ENCODE assay signal across 1 cellular context in the genomic region with DNA sequence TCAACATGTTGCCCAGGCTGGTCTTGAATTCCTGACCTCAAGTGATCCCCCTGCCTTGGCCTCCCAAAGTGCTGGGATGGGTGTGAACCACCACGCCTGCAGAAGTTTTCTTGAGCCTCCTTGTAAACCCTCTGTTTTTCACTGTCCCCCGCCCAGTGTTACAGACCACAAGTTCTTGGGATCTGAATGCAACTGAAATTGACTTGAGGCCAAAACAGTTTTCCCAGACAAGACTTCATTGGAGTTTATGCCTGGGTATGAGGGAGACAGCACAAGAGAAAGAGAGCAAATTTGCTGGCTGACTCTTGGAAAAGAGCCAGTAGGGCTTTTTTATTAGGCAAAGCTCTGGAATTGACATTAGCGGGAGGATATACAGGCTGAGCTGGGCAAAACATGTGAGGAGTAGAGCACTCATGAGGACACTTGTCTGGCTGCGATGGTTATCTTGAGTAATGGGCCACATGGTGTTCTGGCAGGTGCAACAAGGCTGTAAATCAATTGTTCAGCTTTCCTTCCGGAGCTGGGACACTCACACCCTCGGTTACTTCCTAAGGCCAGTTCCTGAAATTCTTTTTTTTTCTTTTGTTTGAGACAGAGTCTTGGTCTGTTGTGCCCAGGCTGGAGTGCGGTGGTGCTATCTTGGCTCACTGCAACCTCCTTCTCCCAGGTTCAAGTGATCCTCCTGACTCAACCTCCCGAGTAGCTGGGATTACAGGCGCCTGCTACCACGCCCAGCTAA.
TF ChIP-seq lines count a peak whose summit lies in the region.

No MANE protein-coding gene starts in this region.

TF ChIP-seq in HEK293, 187 proteins besides CTCF, POLR2A, EP300 and RAD21 (continued from another document and continues in another):
- peak; percentile 99 for TF ChIP-seq ZBTB17 (tag by site-specific recombination; IDR thresholded peaks at IDR 0.05)
- no peak for TF ChIP-seq ZNF266 (tag by site-specific recombination; IDR thresholded peaks at IDR 0.05; ENCODE audit: low read depth)
- no peak for TF ChIP-seq ZNF354C (tag by site-specific recombination; IDR thresholded peaks at IDR 0.05; ENCODE audit: borderline replicate concordance, low read depth)
- TF ChIP-seq ZNF529 (tag by site-specific recombination; IDR thresholded peaks at IDR 0.05; ENCODE audit: insufficient replicate concordance): no peak
- TF ChIP-seq ZSCAN23 (tag by site-specific recombination; IDR thresholded peaks at IDR 0.05): peak; percentile 72; the same call in 1 of the 2 replicates
- TF ChIP-seq GFI1B (tag by site-specific recombination; IDR thresholded peaks at IDR 0.05): no peak
- TF ChIP-seq ZNF585B (tag by site-specific recombination; IDR thresholded peaks at IDR 0.05): no peak
- no peak for TF ChIP-seq ZNF416 (tag by site-specific recombination; IDR thresholded peaks at IDR 0.05)
- peak; percentile 59; the same call in 1 of the 2 replicates for TF ChIP-seq ZNF76 (tag by site-specific recombination; IDR thresholded peaks at IDR 0.05; ENCODE audit: borderline replicate concordance, low read depth)
- TF ChIP-seq EGR2 (tag by site-specific recombination; IDR thresholded peaks at IDR 0.05; ENCODE audit: low read depth): no peak
- TF ChIP-seq ZNF776 (tag by site-specific recombination; IDR thresholded peaks at IDR 0.05; ENCODE audit: borderline replicate concordance): no peak
- 0 out of 2 replicates have a peak, but pooled peaks have one; percentile 52 for TF ChIP-seq ZBTB1 (tag by site-specific recombination; IDR thresholded peaks at IDR 0.05)
- TF ChIP-seq TRIM28 (IDR thresholded peaks at IDR 0.05; ENCODE audit: borderline replicate concordance, low read length): peak; percentile 77
- TF ChIP-seq ZFP3 (tag by site-specific recombination; IDR thresholded peaks at IDR 0.05; ENCODE audit: low read depth): no peak
- TF ChIP-seq GLI4 (tag by site-specific recombination; IDR thresholded peaks at IDR 0.05): no peak
- TF ChIP-seq ZNF132 (tag by site-specific recombination; IDR thresholded peaks at IDR 0.05; ENCODE audit: borderline replicate concordance): no peak
- no peak for TF ChIP-seq ZNF202 (tag by site-specific recombination; IDR thresholded peaks at IDR 0.05; ENCODE audit: borderline replicate concordance)
- peak; percentile 87 for TF ChIP-seq ZNF677 (tag by site-specific recombination; IDR thresholded peaks at IDR 0.05)
- TF ChIP-seq ZNF623 (tag by site-specific recombination; IDR thresholded peaks at IDR 0.05): no peak
- TF ChIP-seq ZNF560 (tag by site-specific recombination; IDR thresholded peaks at IDR 0.05; ENCODE audit: borderline replicate concordance): no peak
- TF ChIP-seq, protein P1, sequence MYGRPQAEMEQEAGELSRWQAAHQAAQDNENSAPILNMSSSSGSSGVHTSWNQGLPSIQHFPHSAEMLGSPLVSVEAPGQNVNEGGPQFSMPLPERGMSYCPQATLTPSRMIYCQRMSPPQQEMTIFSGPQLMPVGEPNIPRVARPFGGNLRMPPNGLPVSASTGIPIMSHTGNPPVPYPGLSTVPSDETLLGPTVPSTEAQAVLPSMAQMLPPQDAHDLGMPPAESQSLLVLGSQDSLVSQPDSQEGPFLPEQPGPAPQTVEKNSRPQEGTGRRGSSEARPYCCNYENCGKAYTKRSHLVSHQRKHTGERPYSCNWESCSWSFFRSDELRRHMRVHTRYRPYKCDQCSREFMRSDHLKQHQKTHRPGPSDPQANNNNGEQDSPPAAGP (tag by site-specific recombination; IDR thresholded peaks at IDR 0.05): peak; percentile 86
- no peak for TF ChIP-seq ZNF23 (tag by site-specific recombination; IDR thresholded peaks at IDR 0.05; ENCODE audit: borderline replicate concordance)
- TF ChIP-seq ZNF19 (tag by site-specific recombination; IDR thresholded peaks at IDR 0.05; ENCODE audit: low read depth): 0 out of 2 replicates have a peak, but pooled peaks have one; percentile 51
- no peak for TF ChIP-seq ZNF530 (tag by site-specific recombination; IDR thresholded peaks at IDR 0.05; ENCODE audit: low read depth)
- TF ChIP-seq ZFHX2 (tag by site-specific recombination; conservative IDR thresholded peaks at IDR 0.05): no peak
- TF ChIP-seq HOXD13 (CRISPR knock-in tag; IDR thresholded peaks at IDR 0.05; ENCODE audit: borderline replicate concordance): no peak
- TF ChIP-seq ZNF175 (tag by site-specific recombination; IDR thresholded peaks at IDR 0.05): no peak
- TF ChIP-seq, protein P2, sequence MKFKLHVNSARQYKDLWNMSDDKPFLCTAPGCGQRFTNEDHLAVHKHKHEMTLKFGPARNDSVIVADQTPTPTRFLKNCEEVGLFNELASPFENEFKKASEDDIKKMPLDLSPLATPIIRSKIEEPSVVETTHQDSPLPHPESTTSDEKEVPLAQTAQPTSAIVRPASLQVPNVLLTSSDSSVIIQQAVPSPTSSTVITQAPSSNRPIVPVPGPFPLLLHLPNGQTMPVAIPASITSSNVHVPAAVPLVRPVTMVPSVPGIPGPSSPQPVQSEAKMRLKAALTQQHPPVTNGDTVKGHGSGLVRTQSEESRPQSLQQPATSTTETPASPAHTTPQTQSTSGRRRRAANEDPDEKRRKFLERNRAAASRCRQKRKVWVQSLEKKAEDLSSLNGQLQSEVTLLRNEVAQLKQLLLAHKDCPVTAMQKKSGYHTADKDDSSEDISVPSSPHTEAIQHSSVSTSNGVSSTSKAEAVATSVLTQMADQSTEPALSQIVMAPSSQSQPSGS (tag by site-specific recombination; IDR thresholded peaks at IDR 0.05; ENCODE audit: low read depth): no peak
- no peak for TF ChIP-seq ZBTB7A (tag by site-specific recombination; IDR thresholded peaks at IDR 0.05; ENCODE audit: low read depth)
- peak; percentile 67; the same call in 1 of the 2 replicates for TF ChIP-seq BCL11A (tag by site-specific recombination; IDR thresholded peaks at IDR 0.05; ENCODE audit: low read depth)
- TF ChIP-seq, protein P3, sequence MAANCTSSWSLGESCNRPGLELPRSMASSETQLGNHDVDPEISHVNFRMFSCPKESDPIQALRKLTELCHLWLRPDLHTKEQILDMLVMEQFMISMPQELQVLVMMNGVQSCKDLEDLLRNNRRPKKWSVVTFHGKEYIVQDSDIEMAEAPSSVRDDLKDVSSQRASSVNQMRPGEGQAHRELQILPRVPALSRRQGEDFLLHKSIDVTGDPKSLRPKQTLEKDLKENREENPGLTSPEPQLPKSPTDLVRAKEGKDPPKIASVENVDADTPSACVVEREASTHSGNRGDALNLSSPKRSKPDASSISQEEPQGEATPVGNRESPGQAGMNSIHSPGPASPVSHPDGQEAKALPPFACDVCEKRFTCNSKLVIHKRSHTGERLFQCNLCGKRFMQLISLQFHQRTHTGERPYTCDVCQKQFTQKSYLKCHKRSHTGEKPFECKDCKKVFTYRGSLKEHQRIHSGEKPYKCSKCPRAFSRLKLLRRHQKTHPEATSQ (tag by site-specific recombination; IDR thresholded peaks at IDR 0.05): peak; percentile 57; the same call in 1 of the 2 replicates
- TF ChIP-seq ZBTB20 (tag by site-specific recombination; IDR thresholded peaks at IDR 0.05): peak; percentile 52
- no peak for TF ChIP-seq SP3 (tag by site-specific recombination; IDR thresholded peaks at IDR 0.05)
- TF ChIP-seq, protein P4, sequence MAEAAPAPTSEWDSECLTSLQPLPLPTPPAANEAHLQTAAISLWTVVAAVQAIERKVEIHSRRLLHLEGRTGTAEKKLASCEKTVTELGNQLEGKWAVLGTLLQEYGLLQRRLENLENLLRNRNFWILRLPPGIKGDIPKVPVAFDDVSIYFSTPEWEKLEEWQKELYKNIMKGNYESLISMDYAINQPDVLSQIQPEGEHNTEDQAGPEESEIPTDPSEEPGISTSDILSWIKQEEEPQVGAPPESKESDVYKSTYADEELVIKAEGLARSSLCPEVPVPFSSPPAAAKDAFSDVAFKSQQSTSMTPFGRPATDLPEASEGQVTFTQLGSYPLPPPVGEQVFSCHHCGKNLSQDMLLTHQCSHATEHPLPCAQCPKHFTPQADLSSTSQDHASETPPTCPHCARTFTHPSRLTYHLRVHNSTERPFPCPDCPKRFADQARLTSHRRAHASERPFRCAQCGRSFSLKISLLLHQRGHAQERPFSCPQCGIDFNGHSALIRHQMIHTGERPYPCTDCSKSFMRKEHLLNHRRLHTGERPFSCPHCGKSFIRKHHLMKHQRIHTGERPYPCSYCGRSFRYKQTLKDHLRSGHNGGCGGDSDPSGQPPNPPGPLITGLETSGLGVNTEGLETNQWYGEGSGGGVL (tag by site-specific recombination; IDR thresholded peaks at IDR 0.05): peak; percentile 72
- TF ChIP-seq ZNF114 (tag by site-specific recombination; IDR thresholded peaks at IDR 0.05): no peak
- no peak for TF ChIP-seq ZNF571 (tag by site-specific recombination; IDR thresholded peaks at IDR 0.05)
- TF ChIP-seq, protein P5, sequence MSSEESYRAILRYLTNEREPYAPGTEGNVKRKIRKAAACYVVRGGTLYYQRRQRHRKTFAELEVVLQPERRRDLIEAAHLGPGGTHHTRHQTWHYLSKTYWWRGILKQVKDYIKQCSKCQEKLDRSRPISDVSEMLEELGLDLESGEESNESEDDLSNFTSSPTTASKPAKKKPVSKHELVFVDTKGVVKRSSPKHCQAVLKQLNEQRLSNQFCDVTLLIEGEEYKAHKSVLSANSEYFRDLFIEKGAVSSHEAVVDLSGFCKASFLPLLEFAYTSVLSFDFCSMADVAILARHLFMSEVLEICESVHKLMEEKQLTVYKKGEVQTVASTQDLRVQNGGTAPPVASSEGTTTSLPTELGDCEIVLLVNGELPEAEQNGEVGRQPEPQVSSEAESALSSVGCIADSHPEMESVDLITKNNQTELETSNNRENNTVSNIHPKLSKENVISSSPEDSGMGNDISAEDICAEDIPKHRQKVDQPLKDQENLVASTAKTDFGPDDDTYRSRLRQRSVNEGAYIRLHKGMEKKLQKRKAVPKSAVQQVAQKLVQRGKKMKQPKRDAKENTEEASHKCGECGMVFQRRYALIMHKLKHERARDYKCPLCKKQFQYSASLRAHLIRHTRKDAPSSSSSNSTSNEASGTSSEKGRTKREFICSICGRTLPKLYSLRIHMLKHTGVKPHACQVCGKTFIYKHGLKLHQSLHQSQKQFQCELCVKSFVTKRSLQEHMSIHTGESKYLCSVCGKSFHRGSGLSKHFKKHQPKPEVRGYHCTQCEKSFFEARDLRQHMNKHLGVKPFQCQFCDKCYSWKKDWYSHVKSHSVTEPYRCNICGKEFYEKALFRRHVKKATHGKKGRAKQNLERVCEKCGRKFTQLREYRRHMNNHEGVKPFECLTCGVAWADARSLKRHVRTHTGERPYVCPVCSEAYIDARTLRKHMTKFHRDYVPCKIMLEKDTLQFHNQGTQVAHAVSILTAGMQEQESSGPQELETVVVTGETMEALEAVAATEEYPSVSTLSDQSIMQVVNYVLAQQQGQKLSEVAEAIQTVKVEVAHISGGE (tag by site-specific recombination; conservative IDR thresholded peaks at IDR 0.05; ENCODE audit: low read depth): peak; percentile 40; the same call in 1 of the 2 replicates
- TF ChIP-seq, protein P6, sequence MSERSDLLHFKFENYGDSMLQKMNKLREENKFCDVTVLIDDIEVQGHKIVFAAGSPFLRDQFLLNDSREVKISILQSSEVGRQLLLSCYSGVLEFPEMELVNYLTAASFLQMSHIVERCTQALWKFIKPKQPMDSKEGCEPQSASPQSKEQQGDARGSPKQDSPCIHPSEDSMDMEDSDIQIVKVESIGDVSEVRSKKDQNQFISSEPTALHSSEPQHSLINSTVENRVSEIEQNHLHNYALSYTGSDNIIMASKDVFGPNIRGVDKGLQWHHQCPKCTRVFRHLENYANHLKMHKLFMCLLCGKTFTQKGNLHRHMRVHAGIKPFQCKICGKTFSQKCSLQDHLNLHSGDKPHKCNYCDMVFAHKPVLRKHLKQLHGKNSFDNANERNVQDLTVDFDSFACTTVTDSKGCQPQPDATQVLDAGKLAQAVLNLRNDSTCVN (tag by site-specific recombination; optimal IDR thresholded peaks at IDR 0.05): no peak
- TF ChIP-seq, protein P7, sequence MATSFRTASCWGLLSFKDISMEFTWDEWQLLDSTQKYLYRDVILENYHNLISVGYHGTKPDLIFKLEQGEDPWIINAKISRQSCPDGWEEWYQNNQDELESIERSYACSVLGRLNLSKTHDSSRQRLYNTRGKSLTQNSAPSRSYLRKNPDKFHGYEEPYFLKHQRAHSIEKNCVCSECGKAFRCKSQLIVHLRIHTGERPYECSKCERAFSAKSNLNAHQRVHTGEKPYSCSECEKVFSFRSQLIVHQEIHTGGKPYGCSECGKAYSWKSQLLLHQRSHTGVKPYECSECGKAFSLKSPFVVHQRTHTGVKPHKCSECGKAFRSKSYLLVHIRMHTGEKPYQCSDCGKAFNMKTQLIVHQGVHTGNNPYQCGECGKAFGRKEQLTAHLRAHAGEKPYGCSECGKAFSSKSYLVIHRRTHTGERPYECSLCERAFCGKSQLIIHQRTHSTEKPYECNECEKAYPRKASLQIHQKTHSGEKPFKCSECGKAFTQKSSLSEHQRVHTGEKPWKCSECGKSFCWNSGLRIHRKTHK (tag by site-specific recombination; IDR thresholded peaks at IDR 0.05): no peak
- TF ChIP-seq, protein P8, sequence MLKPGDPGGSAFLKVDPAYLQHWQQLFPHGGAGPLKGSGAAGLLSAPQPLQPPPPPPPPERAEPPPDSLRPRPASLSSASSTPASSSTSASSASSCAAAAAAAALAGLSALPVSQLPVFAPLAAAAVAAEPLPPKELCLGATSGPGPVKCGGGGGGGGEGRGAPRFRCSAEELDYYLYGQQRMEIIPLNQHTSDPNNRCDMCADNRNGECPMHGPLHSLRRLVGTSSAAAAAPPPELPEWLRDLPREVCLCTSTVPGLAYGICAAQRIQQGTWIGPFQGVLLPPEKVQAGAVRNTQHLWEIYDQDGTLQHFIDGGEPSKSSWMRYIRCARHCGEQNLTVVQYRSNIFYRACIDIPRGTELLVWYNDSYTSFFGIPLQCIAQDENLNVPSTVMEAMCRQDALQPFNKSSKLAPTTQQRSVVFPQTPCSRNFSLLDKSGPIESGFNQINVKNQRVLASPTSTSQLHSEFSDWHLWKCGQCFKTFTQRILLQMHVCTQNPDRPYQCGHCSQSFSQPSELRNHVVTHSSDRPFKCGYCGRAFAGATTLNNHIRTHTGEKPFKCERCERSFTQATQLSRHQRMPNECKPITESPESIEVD (tag by site-specific recombination; IDR thresholded peaks at IDR 0.05): peak; percentile 98
- TF ChIP-seq, protein P9, sequence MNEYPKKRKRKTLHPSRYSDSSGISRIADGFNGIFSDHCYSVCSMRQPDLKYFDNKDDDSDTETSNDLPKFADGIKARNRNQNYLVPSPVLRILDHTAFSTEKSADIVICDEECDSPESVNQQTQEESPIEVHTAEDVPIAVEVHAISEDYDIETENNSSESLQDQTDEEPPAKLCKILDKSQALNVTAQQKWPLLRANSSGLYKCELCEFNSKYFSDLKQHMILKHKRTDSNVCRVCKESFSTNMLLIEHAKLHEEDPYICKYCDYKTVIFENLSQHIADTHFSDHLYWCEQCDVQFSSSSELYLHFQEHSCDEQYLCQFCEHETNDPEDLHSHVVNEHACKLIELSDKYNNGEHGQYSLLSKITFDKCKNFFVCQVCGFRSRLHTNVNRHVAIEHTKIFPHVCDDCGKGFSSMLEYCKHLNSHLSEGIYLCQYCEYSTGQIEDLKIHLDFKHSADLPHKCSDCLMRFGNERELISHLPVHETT (tag by site-specific recombination; IDR thresholded peaks at IDR 0.05): peak; percentile 39; the same call in 1 of the 2 replicates
- peak; percentile 10; the same call in 1 of the 2 replicates for TF ChIP-seq ZNF16 (tag by site-specific recombination; IDR thresholded peaks at IDR 0.05; ENCODE audit: low read depth)
- peak; percentile 99 for TF ChIP-seq SP7 (tag by site-specific recombination; IDR thresholded peaks at IDR 0.05)
- TF ChIP-seq ZNF660 (tag by site-specific recombination; IDR thresholded peaks at IDR 0.05): peak; percentile 95
- peak; percentile 35; the same call in 1 of the 2 replicates for TF ChIP-seq ZNF501 (tag by site-specific recombination; IDR thresholded peaks at IDR 0.05)
- peak; percentile 79; the same call in 1 of the 2 replicates for TF ChIP-seq ZFP37 (tag by site-specific recombination; IDR thresholded peaks at IDR 0.05)
- no peak for TF ChIP-seq ZNF548 (tag by site-specific recombination; IDR thresholded peaks at IDR 0.05)
- peak; percentile 93 for TF ChIP-seq ZNF843 (tag by site-specific recombination; IDR thresholded peaks at IDR 0.05)
- TF ChIP-seq ZNF707 (tag by site-specific recombination; IDR thresholded peaks at IDR 0.05): no peak
